Comparison of ENCODE assay signal across 15 cellular contexts in the genomic region with DNA sequence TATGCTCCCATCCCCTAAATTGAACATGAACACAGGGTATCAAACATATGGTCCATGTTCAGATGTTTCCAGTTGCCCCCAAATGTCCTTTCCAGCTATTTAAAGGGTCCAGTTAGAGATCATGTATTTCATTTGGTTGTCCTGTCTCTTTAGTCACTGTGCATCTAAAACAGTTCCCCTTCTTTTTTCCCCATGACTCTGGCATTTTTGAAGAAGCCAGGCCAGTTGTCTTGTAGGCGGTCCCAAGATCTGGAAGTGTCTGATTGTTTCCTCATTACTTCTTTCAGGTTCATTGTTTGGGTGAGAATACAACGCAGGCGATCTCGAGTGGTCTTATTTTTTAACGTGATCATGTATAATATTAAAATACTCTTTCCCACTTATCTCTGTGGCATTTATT.
"Had no signal": no experiment of that assay in that cellular context is flagged by ENCODE, and none has a peak within 500 bp of the region (broad histone marks: within the 10 kb centered on the region; RNA-seq: fewer than 3 reads in every experiment).

No MANE protein-coding gene starts in this region.

- H3K27me3 ChIP-seq: suprapubic skin, upper lobe of left lung had no signal

- H3K27ac Mint-ChIP-seq: T-helper 1 cell treated with Interleukin-12 subunit alpha and Interleukin-12 subunit beta and Interleukin-4 antibody, amounts not matched to agents 30 μg/mL and 1 μg/mL, for 36 hours had no signal

- H3K4me3 ChIP-seq: coronary artery, gastrocnemius medialis, suprapubic skin, upper lobe of left lung had no signal

- ATAC-seq: gastrocnemius medialis had no signal

- FAIRE-seq: small intestine had no signal

- H3K9me3 ChIP-seq: gastrocnemius medialis, suprapubic skin, upper lobe of left lung had no signal

- H3K27ac ChIP-seq: coronary artery, gastrocnemius medialis, suprapubic skin had no signal

- H3K4me1 ChIP-seq: gastrocnemius medialis had no signal

- H3K9me3 Mint-ChIP-seq: T-helper 1 cell treated with Interleukin-12 subunit alpha and Interleukin-12 subunit beta and Interleukin-4 antibody, amounts not matched to agents 30 μg/mL and 1 μg/mL, for 36 hours had no signal

- H3K4me3 Mint-ChIP-seq: T-helper 1 cell treated with Interleukin-12 subunit alpha and Interleukin-12 subunit beta and Interleukin-4 antibody, amounts not matched to agents 30 μg/mL and 1 μg/mL, for 36 hours had no signal

- DNase-seq: activated CD4-positive, alpha-beta T cell treated with anti-CD3 and anti-CD28 coated beads, Interleukin-2, amount 50 U/mL, for 1 hour; activated naive CD4-positive, alpha-beta T cell treated with anti-CD3 and anti-CD28 coated beads, Interleukin-2, amount 50 U/mL, for 16 hours; central memory CD4-positive, alpha-beta T cell; effector memory CD4-positive, alpha-beta T cell; gastrocnemius medialis; hypothalamus; kidney glomerular epithelial cell; midbrain; small intestine; stimulated activated CD4-positive, alpha-beta T cell treated with anti-CD3 and anti-CD28 coated beads, Interleukin-1b, Interleukin-23, amount 100 ng/mL, for 48 hours; stimulated activated naive CD4-positive, alpha-beta T cell treated with Interleukin-2 at 50 U/mL for 16 hours; upper lobe of left lung had no signal

- H3K36me3 ChIP-seq: gastrocnemius medialis, suprapubic skin, upper lobe of left lung had no signal
